In the genomic region with DNA sequence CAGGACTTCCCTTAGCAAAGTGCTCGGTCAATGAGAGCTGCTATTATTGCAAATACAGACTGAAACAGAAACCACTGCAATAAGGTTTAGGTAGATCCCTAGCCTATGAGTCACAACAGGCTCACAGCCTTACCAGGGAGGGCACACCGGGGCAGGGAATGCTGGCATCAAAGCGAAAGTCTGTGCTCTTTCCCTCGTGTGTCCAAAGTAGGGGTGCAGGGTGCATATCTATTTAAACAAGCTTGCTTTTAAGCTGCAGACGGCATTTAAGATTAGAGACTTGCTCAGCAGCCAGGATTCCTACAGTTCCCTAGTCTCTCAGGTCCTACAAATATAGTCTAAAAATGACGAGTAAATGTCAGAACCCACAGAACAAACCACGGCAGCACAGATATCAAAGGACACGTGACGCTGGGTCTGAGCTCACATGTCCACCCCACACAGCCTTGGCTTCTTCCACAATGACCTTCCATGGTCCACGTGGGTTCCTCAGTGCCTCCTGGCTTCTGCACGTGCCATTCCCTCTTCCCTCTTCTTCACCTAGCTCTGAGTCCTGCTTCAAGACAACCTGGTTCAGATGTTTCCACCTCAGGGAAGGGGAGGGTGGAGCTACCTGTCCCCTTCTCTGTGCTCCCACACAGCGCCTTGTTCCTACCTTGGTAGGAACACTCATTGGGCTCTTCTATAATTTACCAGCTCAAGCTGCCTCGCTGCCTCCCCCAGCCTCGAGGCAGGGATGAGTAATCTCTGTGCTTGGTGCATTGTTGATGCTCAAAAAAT, we compare ENCODE assay signal across 8 cellular contexts.
DNase-seq lines count a peak whose midpoint lies in the region; ATAC-seq and TF ChIP-seq lines count a peak whose summit lies in the region.

No MANE protein-coding gene starts in this region.

- POLR2A ChIA-PET in activated naive CD8-positive, alpha-beta T cell treated with anti-CD3 and anti-CD28 coated beads, Interleukin-2, amount 10 ng/mL, durations not matched to agents 7 days and 5 days (lab: Charles Lee) = interaction anchor here (0.6 to 1.1 kb wide), 3 partner anchors 8 to 193 kb away, joined by 3 to 5 read pairs (median 3); a partner anchor contains a TSS

- no peaks in the 10 kb centered on the region for H3K9me3 ChIP-seq in thoracic aorta

- ATAC-seq in GM21360 (IDR thresholded peaks at IDR 0.05; ENCODE audit: unreplicated experiment) = peak; percentile 88
- ATAC-seq in HG03575 (IDR thresholded peaks at IDR 0.05; ENCODE audit: extremely low read depth, insufficient number of reproducible peaks, low FRiP score, unreplicated experiment) = peak; percentile 82
- ATAC-seq in activated naive CD8-positive, alpha-beta T cell treated with anti-CD3 and anti-CD28 coated beads, Interleukin-2, amount 10 ng/mL, durations not matched to agents 7 days and 5 days (ENCODE audit: low read depth) = peak; percentile 63
- no peak for ATAC-seq in thoracic aorta (ENCODE audit: insufficient number of reproducible peaks, low FRiP score, low read depth)

- peaks cover 0 to 14% of the 10 kb centered on the region in 2 donors for H3K4me1 ChIP-seq in thoracic aorta (ENCODE audit: control insufficient read depth in 1 of 2, low read depth in 2 of 2)

- no peaks in the 10 kb centered on the region for H3K9me3 Mint-ChIP-seq in activated naive CD8-positive, alpha-beta T cell treated with anti-CD3 and anti-CD28 coated beads, Interleukin-2, amount 10 ng/mL, durations not matched to agents 7 days and 5 days

- H3K27ac Mint-ChIP-seq in activated naive CD8-positive, alpha-beta T cell treated with anti-CD3 and anti-CD28 coated beads, Interleukin-2, amount 10 ng/mL, durations not matched to agents 7 days and 5 days = peak overlapping the region; percentile 8

- H3K4me3 Mint-ChIP-seq in activated naive CD8-positive, alpha-beta T cell treated with anti-CD3 and anti-CD28 coated beads, Interleukin-2, amount 10 ng/mL, durations not matched to agents 7 days and 5 days = peak overlapping the region; percentile 39

- H3K27ac ChIP-seq in thoracic aorta = no peak overlapping the region

- no peak for TF ChIP-seq CTCF in thoracic aorta (IDR thresholded peaks at IDR 0.05)

- DNase-seq in EH (ENCODE audit: low read depth) (peak; percentile 72), islet precursor cell (peak; percentile 83), thoracic aorta (ENCODE audit: low spot score) (no peak), OCI-M2 (lab: John Stamatoyannopoulos, UW; ENCODE audit: unreplicated experiment) (no peak), DMS153 (lab: John Stamatoyannopoulos, UW) (no peak)
- DNase-seq in activated naive CD8-positive, alpha-beta T cell treated with anti-CD3 and anti-CD28 coated beads, Interleukin-2, amount 10 ng/mL, durations not matched to agents 7 days and 5 days = no peak

- H3K36me3 Mint-ChIP-seq in activated naive CD8-positive, alpha-beta T cell treated with anti-CD3 and anti-CD28 coated beads, Interleukin-2, amount 10 ng/mL, durations not matched to agents 7 days and 5 days = peaks cover 1% of the 10 kb centered on the region

- H3K36me3 ChIP-seq in thoracic aorta = no peaks in the 10 kb centered on the region

- peak overlapping the region; percentile 56 for H3K4me3 ChIP-seq in thoracic aorta

- H3K27me3 Mint-ChIP-seq in activated naive CD8-positive, alpha-beta T cell treated with anti-CD3 and anti-CD28 coated beads, Interleukin-2, amount 10 ng/mL, durations not matched to agents 7 days and 5 days = no peaks in the 10 kb centered on the region

- no peaks in the 10 kb centered on the region for H3K27me3 ChIP-seq in thoracic aorta (replicated peaks; ENCODE audit: insufficient read depth)

- H3K4me1 Mint-ChIP-seq in activated naive CD8-positive, alpha-beta T cell treated with anti-CD3 and anti-CD28 coated beads, Interleukin-2, amount 10 ng/mL, durations not matched to agents 7 days and 5 days = peaks cover 12% of the 10 kb centered on the region

Comparison
In these comparisons a context has a peak if more than half of its experiments do, and no peak if none do; other contexts are left out.
1. DNase-seq: peak in EH (single experiment) and islet precursor cell (single experiment); none in activated naive CD8-positive, alpha-beta T cell treated with anti-CD3 and anti-CD28 coated beads, Interleukin-2, amount 10 ng/mL, durations not matched to agents 7 days and 5 days (single experiment), thoracic aorta (single experiment), OCI-M2 (single experiment) and DMS153 (single experiment).